In the genomic region with DNA sequence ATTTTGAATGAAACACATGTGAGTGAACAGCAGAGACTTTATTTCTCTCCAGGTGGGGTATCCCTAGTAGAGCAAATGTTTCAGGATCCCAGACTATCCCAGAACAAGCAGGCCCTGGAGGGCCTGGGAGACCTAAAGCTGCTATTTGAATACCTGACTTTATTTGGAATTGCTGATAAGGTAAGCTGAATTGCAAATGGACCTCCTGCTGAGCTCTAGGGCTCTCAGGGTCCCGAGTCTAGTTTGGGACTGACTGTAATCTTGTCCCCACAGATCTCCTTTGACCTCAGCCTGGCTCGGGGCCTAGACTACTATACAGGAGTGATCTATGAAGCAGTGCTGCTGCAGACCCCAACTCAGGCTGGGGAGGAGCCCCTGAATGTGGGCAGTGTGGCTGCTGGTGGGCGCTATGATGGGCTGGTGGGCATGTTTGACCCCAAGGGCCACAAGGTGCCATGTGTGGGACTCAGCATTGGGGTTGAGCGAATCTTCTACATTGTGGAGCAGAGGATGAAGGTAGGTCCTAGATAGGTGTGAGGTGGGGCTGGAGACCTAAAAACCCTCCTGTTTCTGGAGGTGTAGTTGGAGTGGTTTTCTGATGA, we compare ENCODE assay signal across 22 cellular contexts.
"Had no signal": no experiment of that assay in that cellular context is flagged by ENCODE, and none has a peak within 500 bp of the region (broad histone marks: within the 10 kb centered on the region; RNA-seq: fewer than 3 reads in every experiment).

No MANE protein-coding gene starts in this region.

- H3K27ac Mint-ChIP-seq: activated naive CD4-positive, alpha-beta T cell treated with anti-CD3 and anti-CD28 coated beads, Interleukin-2, amount 50 U/mL, for 24 hours; activated T-helper 2 cell treated with anti-CD3 and anti-CD28 coated beads, Interferon-gamma antibody, Interleukin-2, Interleukin-4, amounts not matched to agents 10 μg/mL and 5 μg/mL and 100 μg/mL, durations not matched to agents 14 hours and 24 hours and 36 hours had no signal

- DNase-seq: activated CD4-positive, alpha-beta memory T cell treated with anti-CD3 and anti-CD28 coated beads for 36 hours; activated CD4-positive, alpha-beta T cell treated with anti-CD3 and anti-CD28 coated beads for 4 hours; activated CD4-positive, CD25-positive, alpha-beta regulatory T cell; activated T-cell treated with anti-CD3 and anti-CD28 coated beads for 4 hours; anterior cingulate cortex; colonic mucosa; effector memory CD4-positive, alpha-beta T cell; foreskin fibroblast; heart right ventricle; midbrain; naive thymus-derived CD8-positive, alpha-beta T cell; right lobe of liver; stimulated activated CD4-positive, alpha-beta T cell treated with anti-CD3 and anti-CD28 coated beads, Interleukin-12 subunit alpha, Interleukin-12 subunit beta, amount 100 ng/mL, for 4 hours; stimulated activated CD4-positive, alpha-beta T cell treated with anti-CD3 and anti-CD28 coated beads, Interleukin-4, amount 100 ng/mL, for 1 hour; stomach; T-helper 1 cell; thyroid gland; upper lobe of right lung had no signal

- H3K4me3 ChIP-seq: colonic mucosa, heart right ventricle, right lobe of liver, skin epidermis, stomach, thyroid gland, upper lobe of right lung had no signal

- H3K27me3 ChIP-seq: colonic mucosa, heart right ventricle, right lobe of liver, stomach, thyroid gland, upper lobe of right lung had no signal

- H3K27me3 Mint-ChIP-seq: activated CD4-positive, alpha-beta memory T cell treated with anti-CD3 and anti-CD28 coated beads for 36 hours; activated naive CD4-positive, alpha-beta T cell treated with anti-CD3 and anti-CD28 coated beads, Interleukin-2, amount 50 U/mL, for 24 hours; naive thymus-derived CD8-positive, alpha-beta T cell had no signal

- H3K27ac ChIP-seq: colonic mucosa, heart right ventricle, right lobe of liver, skin epidermis, stomach, thyroid gland, upper lobe of right lung had no signal

- H3K9me3 ChIP-seq: colonic mucosa, heart right ventricle, right lobe of liver, stomach, thyroid gland, upper lobe of right lung had no signal

- H3K9me3 Mint-ChIP-seq: activated CD4-positive, alpha-beta memory T cell treated with anti-CD3 and anti-CD28 coated beads for 36 hours; activated naive CD4-positive, alpha-beta T cell treated with anti-CD3 and anti-CD28 coated beads, Interleukin-2, amount 50 U/mL, for 24 hours; activated T-helper 2 cell treated with anti-CD3 and anti-CD28 coated beads, Interferon-gamma antibody, Interleukin-2, Interleukin-4, amounts not matched to agents 10 μg/mL and 5 μg/mL and 100 μg/mL, durations not matched to agents 14 hours and 24 hours and 36 hours; naive thymus-derived CD8-positive, alpha-beta T cell had no signal

- ATAC-seq: esophagus mucosa; heart right ventricle; naive thymus-derived CD8-positive, alpha-beta T cell; right lobe of liver; upper lobe of right lung had no signal

- H3K4me3 Mint-ChIP-seq: activated CD4-positive, alpha-beta memory T cell treated with anti-CD3 and anti-CD28 coated beads for 36 hours; activated naive CD4-positive, alpha-beta T cell treated with anti-CD3 and anti-CD28 coated beads, Interleukin-2, amount 50 U/mL, for 24 hours; naive thymus-derived CD8-positive, alpha-beta T cell had no signal
